ENCODE assay signal across 8 cellular contexts in the genomic region with DNA sequence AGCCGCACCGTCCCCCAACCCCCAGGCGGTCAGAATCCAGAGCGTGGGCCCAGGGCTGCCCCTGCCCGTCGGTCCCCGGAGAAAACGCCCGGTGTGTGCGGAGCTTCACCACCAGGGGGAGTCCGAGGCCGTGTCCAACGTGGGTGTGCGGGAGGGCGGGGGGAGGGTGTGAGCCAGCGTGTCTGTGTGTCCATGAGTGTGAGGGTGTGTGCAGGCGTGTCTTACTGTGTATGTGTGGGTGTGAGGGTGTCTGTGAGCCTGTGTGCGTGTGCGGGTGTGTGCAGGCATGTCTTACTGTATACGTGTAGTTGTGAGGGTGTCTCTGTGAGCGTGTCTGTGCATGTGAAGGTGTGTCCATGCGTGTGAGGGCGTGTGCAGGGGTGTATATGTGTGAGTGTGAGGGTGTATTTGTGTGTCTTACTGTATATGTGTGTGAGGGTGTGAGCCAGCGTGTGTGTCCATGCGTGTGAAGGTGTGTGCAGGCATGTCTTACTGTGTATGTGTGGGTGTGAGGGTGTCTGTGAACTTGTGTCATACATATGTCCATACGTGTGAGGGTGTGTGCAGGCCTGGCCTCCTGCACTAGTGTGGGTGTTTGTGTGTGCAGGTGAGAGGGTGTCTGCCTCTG. TPM values are rescaled to one million over a fixed set of nuclear protein-coding genes. Genes with fewer than 3 reads are reported as not detected.
DNase-seq lines count a peak whose midpoint lies in the region; ATAC-seq and TF ChIP-seq lines count a peak whose summit lies in the region.

No MANE protein-coding gene starts in this region.

- H3K36me3 ChIP-seq in GM06990 (ENCODE audit: control insufficient read depth, insufficient read depth, low read length) (no peaks in the 10 kb centered on the region), hepatocyte (replicated peaks; ENCODE audit: insufficient read depth, low read depth) (no peaks in the 10 kb centered on the region), smooth muscle cell (ENCODE audit: low read depth) (no peaks in the 10 kb centered on the region)

- H4K20me1 ChIP-seq in hepatocyte (ENCODE audit: insufficient read depth, poor library complexity, severe bottlenecking) (no peaks in the 10 kb centered on the region), smooth muscle cell (ENCODE audit: low read depth) (no peaks in the 10 kb centered on the region)

- no peak for TF ChIP-seq POLR2A in NB4 (IDR thresholded peaks at IDR 0.05; ENCODE audit: extremely low read depth, insufficient read length)

- H3K9me3 ChIP-seq in hepatocyte (ENCODE audit: low read depth) (no peaks in the 10 kb centered on the region), smooth muscle cell (replicated peaks; ENCODE audit: low read depth) (no peaks in the 10 kb centered on the region)

- H2AFZ ChIP-seq in hepatocyte (no peak overlapping the region), smooth muscle cell (ENCODE audit: low read depth) (peak overlapping the region; percentile 50)

- H3K4me3 ChIP-seq in GM06990 (replicated peaks; ENCODE audit: low read depth, low read length) (no peak overlapping the region), NB4 (ENCODE audit: low read depth, low read length) (no peak overlapping the region), astrocyte of the cerebellum (ENCODE audit: low read depth, low read length) (no peak overlapping the region), hepatocyte (no peak overlapping the region), smooth muscle cell (no peak overlapping the region)

- DNase-seq in GM06990 (ENCODE audit: extremely low read depth, insufficient read length) (peak; percentile 67), NB4 (ENCODE audit: low read depth) (peak; percentile 79), UCSD-AML1 (lab: John Stamatoyannopoulos, UW; ENCODE audit: unreplicated experiment) (peak; percentile 78), astrocyte of the cerebellum (ENCODE audit: low read depth) (no peak), hepatocyte (ENCODE audit: low spot score) (peak; percentile 87), smooth muscle cell (lab: John Stamatoyannopoulos, UW; ENCODE audit: unreplicated experiment) (peak; percentile 69), NCI-H524 treated with DMSO at 0.1 percent for 48 hours (lab: John Stamatoyannopoulos, UW) (no peak)

- no peak overlapping the region for H3K9ac ChIP-seq in smooth muscle cell (ENCODE audit: low read depth)

- H3F3A ChIP-seq in smooth muscle cell (ENCODE audit: low read depth), result no peaks in the 10 kb centered on the region

- H3K4me1 ChIP-seq in hepatocyte (ENCODE audit: insufficient read depth) (peaks cover 13% of the 10 kb centered on the region), smooth muscle cell (ENCODE audit: low read depth) (peaks cover 4% of the 10 kb centered on the region)

- H3K4me2 ChIP-seq in hepatocyte (no peak overlapping the region), smooth muscle cell (no peak overlapping the region)

- no peak for ATAC-seq in HG03442 (IDR thresholded peaks at IDR 0.05; ENCODE audit: unreplicated experiment)

- WGBS in hepatocyte (ENCODE audit: low lambda C conversion rate, missing lambda C conversion rate), result 39% methylated on average over 22 of the region's 26 CpGs
- 28% methylated on average over 26 of the region's 26 CpGs for WGBS in smooth muscle cell (ENCODE audit: low lambda C conversion rate)

- in situ Hi-C loops in astrocyte of the cerebellum (cut with HindIII; ENCODE audit: low sequenced_read_pairs), result no loop called here

- TF ChIP-seq CTCF in GM06990 (IDR thresholded peaks at IDR 0.05; ENCODE audit: insufficient read depth, low read length, poor library complexity, severe bottlenecking), result peak; percentile 95
- peak; percentile 72 for TF ChIP-seq CTCF in NB4 (IDR thresholded peaks at IDR 0.05; ENCODE audit: low read depth, low read length)
- TF ChIP-seq CTCF in astrocyte of the cerebellum (IDR thresholded peaks at IDR 0.05; ENCODE audit: low read depth, low read length, missing control alignments), result peak; percentile 75
- peak; percentile 91 for TF ChIP-seq CTCF in hepatocyte (IDR thresholded peaks at IDR 0.05; ENCODE audit: poor library complexity)
- peak; percentile 78 for TF ChIP-seq CTCF in smooth muscle cell (IDR thresholded peaks at IDR 0.05; ENCODE audit: borderline replicate concordance, insufficient read depth, poor library complexity, severe bottlenecking)

- H3K9me2 ChIP-seq in hepatocyte (replicated peaks; ENCODE audit: insufficient read depth), result no peaks in the 10 kb centered on the region

- H3K27me3 ChIP-seq in GM06990 (replicated peaks; ENCODE audit: control insufficient read depth, insufficient read depth, low read length) (no peaks in the 10 kb centered on the region), hepatocyte (no peaks in the 10 kb centered on the region), smooth muscle cell (ENCODE audit: low read depth) (no peaks in the 10 kb centered on the region)

- no peak overlapping the region for H3K27ac ChIP-seq in hepatocyte
- no peak overlapping the region for H3K27ac ChIP-seq in smooth muscle cell (ENCODE audit: low read depth)

- H3K79me2 ChIP-seq in hepatocyte, result no peaks in the 10 kb centered on the region
- no peaks in the 10 kb centered on the region for H3K79me2 ChIP-seq in smooth muscle cell (ENCODE audit: low read depth)

RNA-seq across cellular contexts. Expression of a gene that starts 24.6 kb away (rescaled TPM):
- total RNA-seq in hepatocyte, result 22.2 and 28.7 TPM in 2 replicates
- polyA plus RNA-seq in hepatocyte, result 43.5 and 53.6 TPM in 2 replicates
- total RNA-seq in smooth muscle cell, result 1.6 and 1.9 TPM in 2 replicates
- 9.2 and 9.4 TPM in 2 replicates for polyA plus RNA-seq in smooth muscle cell

Comparison
In these comparisons a context has a peak if more than half of its experiments do, and no peak if none do; other contexts are left out.
1. DNase-seq: peak in GM06990 (single experiment), NB4 (single experiment), UCSD-AML1 (single experiment), hepatocyte (single experiment) and smooth muscle cell (single experiment); none in astrocyte of the cerebellum (single experiment) and NCI-H524 treated with DMSO at 0.1 percent for 48 hours (single experiment).
2. Peak in every context shown above with its lines, with median percentiles within 50 percentile points of each other: CTCF ChIP-seq.